Comparison of ENCODE assay signal across 1 cellular context in the genomic region with DNA sequence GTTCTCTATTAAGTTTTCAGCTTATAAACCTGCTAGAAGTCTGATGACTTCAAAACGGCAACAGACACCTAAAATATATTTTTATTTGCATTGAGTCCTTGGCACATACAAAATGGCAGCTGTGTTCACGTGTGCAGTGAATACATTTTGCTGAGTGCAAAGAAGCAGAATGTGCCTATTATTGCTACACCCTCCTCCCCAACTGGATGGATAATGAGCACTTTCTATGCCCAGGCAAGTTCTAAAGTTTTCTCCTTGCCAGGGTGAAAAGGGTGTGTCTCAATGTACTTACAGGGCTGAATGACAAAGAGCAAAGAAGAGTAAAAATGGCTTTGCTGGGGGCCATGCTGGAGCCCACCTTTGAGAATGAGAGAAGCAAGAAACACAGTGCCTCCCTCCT.
TF ChIP-seq lines count a peak whose summit lies in the region.

No MANE protein-coding gene starts in this region.

TF ChIP-seq in H1, 55 proteins besides CTCF, POLR2A, EP300 and RAD21 (continued from another document):
- TF ChIP-seq, protein P1, sequence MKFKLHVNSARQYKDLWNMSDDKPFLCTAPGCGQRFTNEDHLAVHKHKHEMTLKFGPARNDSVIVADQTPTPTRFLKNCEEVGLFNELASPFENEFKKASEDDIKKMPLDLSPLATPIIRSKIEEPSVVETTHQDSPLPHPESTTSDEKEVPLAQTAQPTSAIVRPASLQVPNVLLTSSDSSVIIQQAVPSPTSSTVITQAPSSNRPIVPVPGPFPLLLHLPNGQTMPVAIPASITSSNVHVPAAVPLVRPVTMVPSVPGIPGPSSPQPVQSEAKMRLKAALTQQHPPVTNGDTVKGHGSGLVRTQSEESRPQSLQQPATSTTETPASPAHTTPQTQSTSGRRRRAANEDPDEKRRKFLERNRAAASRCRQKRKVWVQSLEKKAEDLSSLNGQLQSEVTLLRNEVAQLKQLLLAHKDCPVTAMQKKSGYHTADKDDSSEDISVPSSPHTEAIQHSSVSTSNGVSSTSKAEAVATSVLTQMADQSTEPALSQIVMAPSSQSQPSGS (IDR thresholded peaks at IDR 0.05; ENCODE audit: low read length) = no peak
- TF ChIP-seq, protein P2, sequence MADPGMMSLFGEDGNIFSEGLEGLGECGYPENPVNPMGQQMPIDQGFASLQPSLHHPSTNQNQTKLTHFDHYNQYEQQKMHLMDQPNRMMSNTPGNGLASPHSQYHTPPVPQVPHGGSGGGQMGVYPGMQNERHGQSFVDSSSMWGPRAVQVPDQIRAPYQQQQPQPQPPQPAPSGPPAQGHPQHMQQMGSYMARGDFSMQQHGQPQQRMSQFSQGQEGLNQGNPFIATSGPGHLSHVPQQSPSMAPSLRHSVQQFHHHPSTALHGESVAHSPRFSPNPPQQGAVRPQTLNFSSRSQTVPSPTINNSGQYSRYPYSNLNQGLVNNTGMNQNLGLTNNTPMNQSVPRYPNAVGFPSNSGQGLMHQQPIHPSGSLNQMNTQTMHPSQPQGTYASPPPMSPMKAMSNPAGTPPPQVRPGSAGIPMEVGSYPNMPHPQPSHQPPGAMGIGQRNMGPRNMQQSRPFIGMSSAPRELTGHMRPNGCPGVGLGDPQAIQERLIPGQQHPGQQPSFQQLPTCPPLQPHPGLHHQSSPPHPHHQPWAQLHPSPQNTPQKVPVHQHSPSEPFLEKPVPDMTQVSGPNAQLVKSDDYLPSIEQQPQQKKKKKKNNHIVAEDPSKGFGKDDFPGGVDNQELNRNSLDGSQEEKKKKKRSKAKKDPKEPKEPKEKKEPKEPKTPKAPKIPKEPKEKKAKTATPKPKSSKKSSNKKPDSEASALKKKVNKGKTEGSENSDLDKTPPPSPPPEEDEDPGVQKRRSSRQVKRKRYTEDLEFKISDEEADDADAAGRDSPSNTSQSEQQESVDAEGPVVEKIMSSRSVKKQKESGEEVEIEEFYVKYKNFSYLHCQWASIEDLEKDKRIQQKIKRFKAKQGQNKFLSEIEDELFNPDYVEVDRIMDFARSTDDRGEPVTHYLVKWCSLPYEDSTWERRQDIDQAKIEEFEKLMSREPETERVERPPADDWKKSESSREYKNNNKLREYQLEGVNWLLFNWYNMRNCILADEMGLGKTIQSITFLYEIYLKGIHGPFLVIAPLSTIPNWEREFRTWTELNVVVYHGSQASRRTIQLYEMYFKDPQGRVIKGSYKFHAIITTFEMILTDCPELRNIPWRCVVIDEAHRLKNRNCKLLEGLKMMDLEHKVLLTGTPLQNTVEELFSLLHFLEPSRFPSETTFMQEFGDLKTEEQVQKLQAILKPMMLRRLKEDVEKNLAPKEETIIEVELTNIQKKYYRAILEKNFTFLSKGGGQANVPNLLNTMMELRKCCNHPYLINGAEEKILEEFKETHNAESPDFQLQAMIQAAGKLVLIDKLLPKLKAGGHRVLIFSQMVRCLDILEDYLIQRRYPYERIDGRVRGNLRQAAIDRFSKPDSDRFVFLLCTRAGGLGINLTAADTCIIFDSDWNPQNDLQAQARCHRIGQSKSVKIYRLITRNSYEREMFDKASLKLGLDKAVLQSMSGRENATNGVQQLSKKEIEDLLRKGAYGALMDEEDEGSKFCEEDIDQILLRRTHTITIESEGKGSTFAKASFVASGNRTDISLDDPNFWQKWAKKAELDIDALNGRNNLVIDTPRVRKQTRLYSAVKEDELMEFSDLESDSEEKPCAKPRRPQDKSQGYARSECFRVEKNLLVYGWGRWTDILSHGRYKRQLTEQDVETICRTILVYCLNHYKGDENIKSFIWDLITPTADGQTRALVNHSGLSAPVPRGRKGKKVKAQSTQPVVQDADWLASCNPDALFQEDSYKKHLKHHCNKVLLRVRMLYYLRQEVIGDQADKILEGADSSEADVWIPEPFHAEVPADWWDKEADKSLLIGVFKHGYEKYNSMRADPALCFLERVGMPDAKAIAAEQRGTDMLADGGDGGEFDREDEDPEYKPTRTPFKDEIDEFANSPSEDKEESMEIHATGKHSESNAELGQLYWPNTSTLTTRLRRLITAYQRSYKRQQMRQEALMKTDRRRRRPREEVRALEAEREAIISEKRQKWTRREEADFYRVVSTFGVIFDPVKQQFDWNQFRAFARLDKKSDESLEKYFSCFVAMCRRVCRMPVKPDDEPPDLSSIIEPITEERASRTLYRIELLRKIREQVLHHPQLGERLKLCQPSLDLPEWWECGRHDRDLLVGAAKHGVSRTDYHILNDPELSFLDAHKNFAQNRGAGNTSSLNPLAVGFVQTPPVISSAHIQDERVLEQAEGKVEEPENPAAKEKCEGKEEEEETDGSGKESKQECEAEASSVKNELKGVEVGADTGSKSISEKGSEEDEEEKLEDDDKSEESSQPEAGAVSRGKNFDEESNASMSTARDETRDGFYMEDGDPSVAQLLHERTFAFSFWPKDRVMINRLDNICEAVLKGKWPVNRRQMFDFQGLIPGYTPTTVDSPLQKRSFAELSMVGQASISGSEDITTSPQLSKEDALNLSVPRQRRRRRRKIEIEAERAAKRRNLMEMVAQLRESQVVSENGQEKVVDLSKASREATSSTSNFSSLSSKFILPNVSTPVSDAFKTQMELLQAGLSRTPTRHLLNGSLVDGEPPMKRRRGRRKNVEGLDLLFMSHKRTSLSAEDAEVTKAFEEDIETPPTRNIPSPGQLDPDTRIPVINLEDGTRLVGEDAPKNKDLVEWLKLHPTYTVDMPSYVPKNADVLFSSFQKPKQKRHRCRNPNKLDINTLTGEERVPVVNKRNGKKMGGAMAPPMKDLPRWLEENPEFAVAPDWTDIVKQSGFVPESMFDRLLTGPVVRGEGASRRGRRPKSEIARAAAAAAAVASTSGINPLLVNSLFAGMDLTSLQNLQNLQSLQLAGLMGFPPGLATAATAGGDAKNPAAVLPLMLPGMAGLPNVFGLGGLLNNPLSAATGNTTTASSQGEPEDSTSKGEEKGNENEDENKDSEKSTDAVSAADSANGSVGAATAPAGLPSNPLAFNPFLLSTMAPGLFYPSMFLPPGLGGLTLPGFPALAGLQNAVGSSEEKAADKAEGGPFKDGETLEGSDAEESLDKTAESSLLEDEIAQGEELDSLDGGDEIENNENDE (IDR thresholded peaks at IDR 0.05; ENCODE audit: insufficient replicate concordance, low read length) = no peak
- no peak for TF ChIP-seq HDAC6 (IDR thresholded peaks at IDR 0.05; ENCODE audit: low read depth, low read length)
- TF ChIP-seq POLR2AphosphoS5 (IDR thresholded peaks at IDR 0.05; ENCODE audit: low read depth, low read length) = no peak
